Comparison of ENCODE assay signal across 1 cellular context in genomic region chr17:59746849-59747445, GRCh38.
TF ChIP-seq lines count a peak whose summit lies in the region.

No MANE protein-coding gene starts in this region.

TF ChIP-seq in HepG2, 621 proteins besides CTCF, POLR2A, EP300 and RAD21 (continued from another document):
- TF ChIP-seq, protein P1, sequence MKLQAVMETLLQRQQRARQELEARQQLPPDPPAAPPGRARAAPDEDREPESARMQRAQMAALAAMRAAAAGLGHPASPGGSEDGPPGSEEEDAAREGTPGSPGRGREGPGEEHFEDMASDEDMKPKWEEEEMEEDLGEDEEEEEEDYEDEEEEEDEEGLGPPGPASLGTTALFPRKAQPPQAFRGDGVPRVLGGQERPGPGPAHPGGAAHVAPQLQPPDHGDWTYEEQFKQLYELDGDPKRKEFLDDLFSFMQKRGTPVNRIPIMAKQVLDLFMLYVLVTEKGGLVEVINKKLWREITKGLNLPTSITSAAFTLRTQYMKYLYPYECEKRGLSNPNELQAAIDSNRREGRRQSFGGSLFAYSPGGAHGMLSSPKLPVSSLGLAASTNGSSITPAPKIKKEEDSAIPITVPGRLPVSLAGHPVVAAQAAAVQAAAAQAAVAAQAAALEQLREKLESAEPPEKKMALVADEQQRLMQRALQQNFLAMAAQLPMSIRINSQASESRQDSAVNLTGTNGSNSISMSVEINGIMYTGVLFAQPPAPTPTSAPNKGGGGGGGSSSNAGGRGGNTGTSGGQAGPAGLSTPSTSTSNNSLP (IDR thresholded peaks at IDR 0.05; ENCODE audit: low read depth, low read length): peak; percentile 69
- peak; percentile 11; the same call in 1 of the 2 replicates for TF ChIP-seq ZNF362 (CRISPR knock-in tag; IDR thresholded peaks at IDR 0.05; ENCODE audit: borderline replicate concordance)
- TF ChIP-seq MIXL1 (CRISPR knock-in tag; IDR thresholded peaks at IDR 0.05): 0 out of 2 replicates have a peak, but pooled peaks have one; percentile 49
- TF ChIP-seq MAFF (IDR thresholded peaks at IDR 0.05; ENCODE audit: low read depth, low read length): peak; percentile 44; the same call in 1 of the 2 replicates
- TF ChIP-seq STAG1 (CRISPR knock-in tag; IDR thresholded peaks at IDR 0.05): peak; percentile 88
- 0 out of 2 replicates have a peak, but pooled peaks have one; percentile 14 for TF ChIP-seq CEBPG (CRISPR knock-in tag; IDR thresholded peaks at IDR 0.05)
- no peak for TF ChIP-seq MEIS1 (CRISPR knock-in tag; IDR thresholded peaks at IDR 0.05; ENCODE audit: borderline replicate concordance)
- TF ChIP-seq BCL6 (CRISPR knock-in tag; IDR thresholded peaks at IDR 0.05): no peak
- TF ChIP-seq SMC3 (IDR thresholded peaks at IDR 0.05; ENCODE audit: low read length): peak; percentile 82
- TF ChIP-seq PPARG (CRISPR knock-in tag; conservative IDR thresholded peaks at IDR 0.05): 0 out of 2 replicates have a peak, but pooled peaks have one; percentile 21
- TF ChIP-seq HMGXB4 (CRISPR knock-in tag; IDR thresholded peaks at IDR 0.05; ENCODE audit: borderline replicate concordance in 1 of 2, low read depth in 1 of 2): 0 out of 4 replicates have a peak, but pooled peaks of 1 of the 2 experiments have one; percentile 46
- no peak for TF ChIP-seq ZFYVE20 (CRISPR knock-in tag; IDR thresholded peaks at IDR 0.05; ENCODE audit: borderline replicate concordance, low read depth)
